ENCODE assay signal across 3 cellular contexts in genomic region chr10:115527682-115528081, GRCh38.
DNase-seq lines count a peak whose midpoint lies in the region; ATAC-seq, FAIRE-seq and TF ChIP-seq lines count a peak whose summit lies in the region.
"Not testable (repeated sequence)": the region's sequence is repeated elsewhere in the genome, so short reads cannot be mapped to it uniquely, and the experiment has no call there.

No MANE protein-coding gene starts in this region.

- not testable (repeated sequence) for DNase-seq in SK-N-MC (ENCODE audit: low read depth, low spot score); HepG2 (ENCODE audit: low spot score); nephron progenitor cell

- peak overlapping the region; percentile 89 for H3K27ac ChIP-seq in SK-N-MC
- not testable (repeated sequence) for H3K27ac ChIP-seq in HepG2 (ENCODE audit: extremely low read length, insufficient read depth, low read length)

- POLR2A ChIA-PET in HepG2 (lab: Yijun Ruan, JAX), result not testable (repeated sequence)

- BruUV-seq in HepG2 (replicated peaks; lab: Mats Ljungman, UMichigan), result not testable (repeated sequence)

- CTCF ChIA-PET in HepG2 (lab: Yijun Ruan, JAX; ENCODE audit: low intra/inter-chr PET ratio, low total read pairs), result not testable (repeated sequence)

- H3K27me3 ChIP-seq in HepG2 (ENCODE audit: control insufficient read depth in 1 of 2, insufficient read depth in 2 of 2, low read length in 2 of 2), result not testable (repeated sequence)

- not testable (repeated sequence) for ATAC-seq in HepG2

- not testable (repeated sequence) for H3K4me3 Mint-ChIP-seq in nephron progenitor cell

- H3K4me1 ChIP-seq in HepG2 (ENCODE audit: insufficient read depth, low read length), result not testable (repeated sequence)

- peaks cover 18% of the 10 kb centered on the region for H3K9me3 Mint-ChIP-seq in nephron progenitor cell

- intact Hi-C loops in HepG2 (cut with micrococcal nuclease; ENCODE audit: unreplicated experiment), result not testable (repeated sequence)

- H3K4me3 ChIP-seq in SK-N-MC; HepG2 (replicated peaks in 1 of 3; ENCODE audit: insufficient read depth in 1 of 3, low read depth in 2 of 3, low read length in 3 of 3): not testable (repeated sequence)

- H3K27me3 Mint-ChIP-seq in nephron progenitor cell (ENCODE audit: low read depth, poor library complexity), result not testable (repeated sequence)

- not testable (repeated sequence) for H3K36me3 Mint-ChIP-seq in nephron progenitor cell (ENCODE audit: low read depth)

- not testable (repeated sequence) for TF ChIP-seq RAD21 in HepG2 (CRISPR knock-in tag; IDR thresholded peaks at IDR 0.05)

- H3K36me3 ChIP-seq in SK-N-MC (ENCODE audit: insufficient read depth, low read length); HepG2 (replicated peaks in 1 of 2; ENCODE audit: control insufficient read depth in 1 of 2, insufficient read depth in 2 of 2, low read length in 2 of 2): not testable (repeated sequence)

- H4K20me1 ChIP-seq in HepG2 (ENCODE audit: insufficient read depth, low read length), result not testable (repeated sequence)

- not testable (repeated sequence) for H3K9me3 ChIP-seq in SK-N-MC (ENCODE audit: low read depth, low read length)
- peaks cover 43% of the 10 kb centered on the region for H3K9me3 ChIP-seq in HepG2 (ENCODE audit: low read length)

- FAIRE-seq in HepG2 (lab: Jason Lieb, UNC), result not testable (repeated sequence)

- peak overlapping the region; percentile 56 for H3K27ac Mint-ChIP-seq in nephron progenitor cell

- TF ChIP-seq CTCF in HepG2 (CRISPR knock-in tag; IDR thresholded peaks at IDR 0.05); nephron progenitor cell (IDR thresholded peaks at IDR 0.05): not testable (repeated sequence)

- in situ Hi-C loops in HepG2 (cut with HindIII; ENCODE audit: extremely low pct_ligation_motif_present, low pct_unique_long_range_greater_than_20kb), result not testable (repeated sequence)

- not testable (repeated sequence) for H2AFZ ChIP-seq in HepG2 (ENCODE audit: low read length)

- not testable (repeated sequence) for H3K9ac ChIP-seq in SK-N-MC (ENCODE audit: insufficient read length); HepG2 (ENCODE audit: insufficient read depth, low read depth, low read length)

- not testable (repeated sequence) for H3K4me2 ChIP-seq in HepG2 (ENCODE audit: low read depth, low read length)

- TF ChIP-seq POLR2A in HepG2 (IDR thresholded peaks at IDR 0.05; ENCODE audit: insufficient read depth in 1 of 2, low read depth in 2 of 2, low read length in 2 of 2), result not testable (repeated sequence)

- not testable (repeated sequence) for TF ChIP-seq EP300 in HepG2 (IDR thresholded peaks at IDR 0.05; ENCODE audit: low read depth in 2 of 2, low read length in 2 of 2); HepG2 (CRISPR knock-in tag; IDR thresholded peaks at IDR 0.05; ENCODE audit: borderline replicate concordance)

- not testable (repeated sequence) for H3K4me1 Mint-ChIP-seq in nephron progenitor cell

- not testable (repeated sequence) for H3K79me2 ChIP-seq in HepG2 (ENCODE audit: insufficient read depth, low read length)

TF ChIP-seq in HepG2, 621 proteins besides CTCF, POLR2A, EP300 and RAD21:
- TF ChIP-seq HNRNPK (IDR thresholded peaks at IDR 0.05; ENCODE audit: low read depth, low read length, poor library complexity, severe bottlenecking) (peak; percentile 89), PCBP1 (IDR thresholded peaks at IDR 0.05; ENCODE audit: borderline replicate concordance, low read depth, low read length) (0 out of 2 replicates have a peak, but pooled peaks have one; percentile 56)
